1 cellular context compared by ENCODE assay signal in the genomic region with DNA sequence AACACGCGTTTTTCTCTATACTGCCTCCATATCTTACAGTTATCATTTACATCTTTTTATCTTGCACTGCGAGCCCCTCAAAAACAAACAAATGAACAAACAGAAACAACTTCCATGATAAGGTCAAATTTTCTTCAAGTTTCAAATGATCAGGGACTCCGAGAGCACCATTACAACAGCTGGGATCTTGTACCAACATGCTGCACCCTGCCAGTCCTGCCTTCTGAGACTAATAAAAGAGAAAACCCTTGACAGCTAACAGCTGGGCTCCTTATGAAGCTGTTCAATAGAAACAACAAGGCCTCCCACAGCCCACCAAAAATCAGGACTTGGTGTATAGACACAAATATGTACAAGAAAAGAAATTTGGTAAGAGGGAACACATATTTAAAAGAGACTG.
TF ChIP-seq lines count a peak whose summit lies in the region.

No MANE protein-coding gene starts in this region.

TF ChIP-seq in IMR-90, 13 proteins besides CTCF, POLR2A, EP300 and RAD21 (continued from another document):
- TF ChIP-seq, protein P1, sequence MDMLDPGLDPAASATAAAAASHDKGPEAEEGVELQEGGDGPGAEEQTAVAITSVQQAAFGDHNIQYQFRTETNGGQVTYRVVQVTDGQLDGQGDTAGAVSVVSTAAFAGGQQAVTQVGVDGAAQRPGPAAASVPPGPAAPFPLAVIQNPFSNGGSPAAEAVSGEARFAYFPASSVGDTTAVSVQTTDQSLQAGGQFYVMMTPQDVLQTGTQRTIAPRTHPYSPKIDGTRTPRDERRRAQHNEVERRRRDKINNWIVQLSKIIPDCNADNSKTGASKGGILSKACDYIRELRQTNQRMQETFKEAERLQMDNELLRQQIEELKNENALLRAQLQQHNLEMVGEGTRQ (IDR thresholded peaks at IDR 0.05; ENCODE audit: low read depth, low read length) = no peak
- no peak for TF ChIP-seq NFE2L2 (IDR thresholded peaks at IDR 0.05; ENCODE audit: low read depth, low read length)
- TF ChIP-seq SMC3 (IDR thresholded peaks at IDR 0.05; ENCODE audit: low read depth, low read length) = no peak
- TF ChIP-seq MXI1 (IDR thresholded peaks at IDR 0.05; ENCODE audit: borderline replicate concordance, low read depth, low read length) = no peak
- no peak for TF ChIP-seq RCOR1 (IDR thresholded peaks at IDR 0.05; ENCODE audit: insufficient replicate concordance, low read length)
